Comparison of ENCODE assay signal across 1 cellular context in genomic region chr11:117410861-117411725, GRCh38.
TF ChIP-seq lines count a peak whose summit lies in the region.

No MANE protein-coding gene starts in this region.

TF ChIP-seq in HepG2, 621 proteins besides CTCF, POLR2A, EP300 and RAD21 (continued from another document and continues in another):
- TF ChIP-seq PRDM10 (CRISPR knock-in tag; IDR thresholded peaks at IDR 0.05; ENCODE audit: low read depth) (no peak), SP5 (CRISPR knock-in tag; IDR thresholded peaks at IDR 0.05; ENCODE audit: borderline replicate concordance, low read depth) (peak; percentile 62), CHCHD3 (CRISPR knock-in tag; IDR thresholded peaks at IDR 0.05) (no peak), IKZF1 (IDR thresholded peaks at IDR 0.05) (no peak), ZNF318 (CRISPR knock-in tag; IDR thresholded peaks at IDR 0.05) (no peak), ZBTB3 (CRISPR knock-in tag; IDR thresholded peaks at IDR 0.05; ENCODE audit: borderline replicate concordance, low read depth) (no peak), ZNF574 (CRISPR knock-in tag; IDR thresholded peaks at IDR 0.05) (peak; percentile 56), NR2F2 (IDR thresholded peaks at IDR 0.05; ENCODE audit: borderline replicate concordance, low read depth) (no peak), ZNF646 (CRISPR knock-in tag; IDR thresholded peaks at IDR 0.05) (no peak), ZNF264 (CRISPR knock-in tag; IDR thresholded peaks at IDR 0.05) (no peak), HIC2 (CRISPR knock-in tag; IDR thresholded peaks at IDR 0.05; ENCODE audit: low read depth) (peak; percentile 31; the same call in 1 of the 2 replicates), SIX1 (CRISPR knock-in tag; IDR thresholded peaks at IDR 0.05; ENCODE audit: borderline replicate concordance) (no peak), ZNF569 (CRISPR knock-in tag; IDR thresholded peaks at IDR 0.05; ENCODE audit: borderline replicate concordance) (no peak), SMAD9 (CRISPR knock-in tag; IDR thresholded peaks at IDR 0.05) (peak; percentile 62; the same call in 1 of the 2 replicates), ZNF576 (CRISPR knock-in tag; IDR thresholded peaks at IDR 0.05) (no peak), ZBTB4 (CRISPR knock-in tag; IDR thresholded peaks at IDR 0.05; ENCODE audit: borderline replicate concordance) (peak; percentile 71; the same call in 1 of the 2 replicates), GTF2F1 (IDR thresholded peaks at IDR 0.05; ENCODE audit: low read length) (no peak), ISL2 (CRISPR knock-in tag; IDR thresholded peaks at IDR 0.05) (no peak), ARNT (IDR thresholded peaks at IDR 0.05) (no peak), ZNF775 (CRISPR knock-in tag; IDR thresholded peaks at IDR 0.05; ENCODE audit: borderline replicate concordance) (no peak), ZNF616 (CRISPR knock-in tag; IDR thresholded peaks at IDR 0.05; ENCODE audit: low read depth) (no peak), ZNF225 (CRISPR knock-in tag; IDR thresholded peaks at IDR 0.05) (no peak), U2AF1 (optimal IDR thresholded peaks at IDR 0.05; ENCODE audit: low read depth, low read length) (no peak), CENPBD1 (CRISPR knock-in tag; IDR thresholded peaks at IDR 0.05; ENCODE audit: borderline replicate concordance, low read depth) (no peak)
